Comparison of ENCODE assay signal across 1 cellular context in the genomic region with DNA sequence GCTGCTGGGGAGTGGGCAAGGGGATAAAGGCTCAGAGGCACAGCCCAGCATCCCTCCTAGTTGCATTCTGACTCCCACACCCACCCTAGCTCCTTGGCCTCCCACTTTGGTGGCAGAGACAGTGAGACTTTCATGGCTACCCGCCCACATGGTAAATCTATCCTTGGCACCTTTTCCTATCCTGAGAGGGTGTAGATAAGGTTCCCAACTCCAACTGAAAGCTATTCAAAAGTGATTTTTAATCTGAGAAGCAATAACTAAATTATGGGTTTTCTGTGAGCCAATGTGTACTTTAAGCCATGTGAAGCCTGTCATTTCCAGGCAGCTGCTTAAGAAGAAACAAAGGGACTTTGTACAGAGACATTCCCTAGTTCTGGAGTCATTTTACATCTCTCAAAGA.
TF ChIP-seq lines count a peak whose summit lies in the region.

No MANE protein-coding gene starts in this region.

TF ChIP-seq in endothelial cell of umbilical vein, 7 proteins besides CTCF, POLR2A, EP300 and RAD21 (continued from another document):
- TF ChIP-seq EZH2 (IDR thresholded peaks at IDR 0.05; ENCODE audit: borderline replicate concordance, low read depth, low read length, severe bottlenecking) (no peak), JUN (IDR thresholded peaks at IDR 0.05; ENCODE audit: borderline replicate concordance, insufficient read depth, insufficient read length, low read depth) (no peak), MYC (IDR thresholded peaks at IDR 0.05; ENCODE audit: low read depth, low read length) (no peak), FOS (IDR thresholded peaks at IDR 0.05; ENCODE audit: borderline replicate concordance, insufficient read depth, low read length) (no peak), GATA2 (IDR thresholded peaks at IDR 0.05; ENCODE audit: insufficient read depth, insufficient read length, low read depth, low read length) (no peak)
TF ChIP-seq in endothelial cell of umbilical vein: peak in this region for 0.
